8 cellular contexts compared by ENCODE assay signal in genomic region chr10:35563266-35563891, GRCh38. TPM values are rescaled to one million over a fixed set of nuclear protein-coding genes. Genes with fewer than 3 reads are reported as not detected.
DNase-seq lines count a peak whose midpoint lies in the region; ATAC-seq and TF ChIP-seq lines count a peak whose summit lies in the region.

No MANE protein-coding gene starts in this region.

- H3K27me3 Mint-ChIP-seq in activated naive CD8-positive, alpha-beta T cell treated with anti-CD3 and anti-CD28 coated beads, Interleukin-2, amount 50 U/mL, for 24 hours: no peaks in the 10 kb centered on the region

- no peak overlapping the region for H3K27ac Mint-ChIP-seq in activated naive CD8-positive, alpha-beta T cell treated with anti-CD3 and anti-CD28 coated beads, Interleukin-2, amount 50 U/mL, for 24 hours

- no peak for TF ChIP-seq POLR2A in gastrocnemius medialis (IDR thresholded peaks at IDR 0.05)

- H3K4me1 Mint-ChIP-seq in activated naive CD8-positive, alpha-beta T cell treated with anti-CD3 and anti-CD28 coated beads, Interleukin-2, amount 50 U/mL, for 24 hours: peaks cover 5% of the 10 kb centered on the region

- H3K4me3 Mint-ChIP-seq in activated naive CD8-positive, alpha-beta T cell treated with anti-CD3 and anti-CD28 coated beads, Interleukin-2, amount 50 U/mL, for 24 hours: no peak overlapping the region

- no peak overlapping the region for H3K4me3 ChIP-seq in AG09309 (ENCODE audit: control insufficient read depth, low read depth, low read length)
- H3K4me3 ChIP-seq in gastrocnemius medialis: no peak overlapping the region

- in situ Hi-C loops in KBM-7 (cut with MboI; ENCODE audit: low pct_unique_long_range_greater_than_20kb, low sequenced_read_pairs): no loop called here
- in situ Hi-C loops in gastrocnemius medialis (cut with MboI; ENCODE audit: low sequenced_read_pairs in 4 of 4): loop anchor here in 3 of 4 donors (10.0 to 25.0 kb wide), 4 partner anchors 226 to 451 kb away; partner anchors contain the start of gene CCNY (in 2 of the 3)

- peaks cover 16% of the 10 kb centered on the region for H3K36me3 Mint-ChIP-seq in activated naive CD8-positive, alpha-beta T cell treated with anti-CD3 and anti-CD28 coated beads, Interleukin-2, amount 50 U/mL, for 24 hours (ENCODE audit: low read depth)

- H3K4me1 ChIP-seq in gastrocnemius medialis: peaks cover 28 to 34% of the 10 kb centered on the region in 2 donors

- TF ChIP-seq CTCF in AG09309 (IDR thresholded peaks at IDR 0.05; ENCODE audit: control insufficient read depth, insufficient read depth, low read depth, low read length, missing control alignments) (peak; percentile 100), gastrocnemius medialis (IDR thresholded peaks at IDR 0.05 in 4 of 5, conservative IDR thresholded peaks at IDR 0.05 in 1 of 5) (peak; percentile 78 to 92 (median 85))

- peak overlapping the region in 2 of 4 donors; percentile 3 to 21 for H3K27ac ChIP-seq in gastrocnemius medialis

- H3K9me3 Mint-ChIP-seq in activated naive CD8-positive, alpha-beta T cell treated with anti-CD3 and anti-CD28 coated beads, Interleukin-2, amount 50 U/mL, for 24 hours: no peaks in the 10 kb centered on the region

- H3K27me3 ChIP-seq in gastrocnemius medialis: no peaks in the 10 kb centered on the region

- no peaks in the 10 kb centered on the region for H3K9me3 ChIP-seq in gastrocnemius medialis

- peaks cover 0 to 20% of the 10 kb centered on the region in 2 donors for H3K36me3 ChIP-seq in gastrocnemius medialis

- peak; percentile 64 for ATAC-seq in GM18867 (IDR thresholded peaks at IDR 0.05; ENCODE audit: unreplicated experiment)
- ATAC-seq in activated naive CD8-positive, alpha-beta T cell treated with anti-CD3 and anti-CD28 coated beads, Interleukin-2, amount 50 U/mL, for 24 hours: no peak
- peak; percentile 29 for ATAC-seq in left ventricle myocardium superior
- ATAC-seq in gastrocnemius medialis: peak in 1 of 2 donors; percentile 61
- ATAC-seq in GM21723 (IDR thresholded peaks at IDR 0.05; ENCODE audit: unreplicated experiment): no peak

- intact Hi-C loops in left ventricle myocardium superior (cut with micrococcal nuclease) (loop anchor here (5.0 kb wide), 1 partner anchor 226 kb away; the partner anchor contains the start of gene CCNY), gastrocnemius medialis (cut with DNase I; ENCODE audit: low total_unique reads) (loop anchor here (5.0 kb wide), 1 partner anchor 226 kb away; the partner anchor contains the start of gene CCNY)

- DNase-seq in AG09309 (ENCODE audit: low read depth) (no peak), KBM-7 (peak; percentile 72), RPMI7951 (ENCODE audit: low read depth) (peak; percentile 68), left ventricle myocardium superior (peak; percentile 58), gastrocnemius medialis (peak in 1 of 2 donors; percentile 31)
- peak; percentile 53 for DNase-seq in activated naive CD8-positive, alpha-beta T cell treated with anti-CD3 and anti-CD28 coated beads, Interleukin-2, amount 50 U/mL, for 24 hours

RNA-seq across cellular contexts. Expression of gene GJD4, which starts 41.8 kb away (rescaled TPM):
- total RNA-seq in RPMI7951 (2014; rRNA removed; shearing (Covaris generic)): not detected in 2 replicates
- total RNA-seq in left ventricle myocardium superior: not detected
- total RNA-seq in gastrocnemius medialis: not detected

Comparison
In these comparisons a context has a peak if more than half of its experiments do, and no peak if none do; other contexts are left out.
1. ATAC-seq: peak in GM18867 (single experiment) and left ventricle myocardium superior (single experiment); none in activated naive CD8-positive, alpha-beta T cell treated with anti-CD3 and anti-CD28 coated beads, Interleukin-2, amount 50 U/mL, for 24 hours (single experiment) and GM21723 (single experiment).